In genomic region chr5:115815693-115816225, GRCh38 we compare ENCODE assay signal across 8 cellular contexts. TPM values are rescaled to one million over a fixed set of nuclear protein-coding genes. Genes with fewer than 3 reads are reported as not detected.
DNase-seq lines count a peak whose midpoint lies in the region; ATAC-seq, FAIRE-seq and TF ChIP-seq lines count a peak whose summit lies in the region.

No MANE protein-coding gene starts in this region.

- ATAC-seq in HG03045 (IDR thresholded peaks at IDR 0.05; ENCODE audit: unreplicated experiment): no peak

- peaks cover 11 to 16% (median 13%) of the 10 kb centered on the region in 3 donors for H3K4me1 Mint-ChIP-seq in IgD-negative memory B cell
- peaks cover 29% of the 10 kb centered on the region for H3K4me1 Mint-ChIP-seq in mesothelial cell of epicardium

- peaks cover 18% of the 10 kb centered on the region for H3K4me1 ChIP-seq in vagina

- H3K36me3 ChIP-seq in BJ (ENCODE audit: control insufficient read depth, insufficient read depth, low read length): no peaks in the 10 kb centered on the region
- H3K36me3 ChIP-seq in vagina: no peaks in the 10 kb centered on the region

- H3K4me3 Mint-ChIP-seq in IgD-negative memory B cell (peak overlapping the region; percentile 73 to 86 (median 84)), mesothelial cell of epicardium (peak overlapping the region; percentile 93)

- H3K4me3 ChIP-seq in BJ (ENCODE audit: low read depth, low read length) (peak overlapping the region; percentile 46), dorsolateral prefrontal cortex (peak overlapping the region; percentile 48 to 87 (median 72)), vagina (peak overlapping the region; percentile 49 to 57)

- POLR2A ChIA-PET in BJ (lab: Charles Lee): no interaction called here

- peaks cover 9% of the 10 kb centered on the region for H3K27me3 ChIP-seq in BJ (ENCODE audit: control insufficient read depth, insufficient read depth, low read length)
- H3K27me3 ChIP-seq in dorsolateral prefrontal cortex: peaks cover 0 to 19% (median 0%) of the 10 kb centered on the region in 45 donors
- no peaks in the 10 kb centered on the region for H3K27me3 ChIP-seq in vagina

- no peak for FAIRE-seq in RCC 7860 (lab: Jason Lieb, UNC)

- H3K27ac Mint-ChIP-seq in IgD-negative memory B cell (no peak overlapping the region), mesothelial cell of epicardium (peak overlapping the region; percentile 93)

- H3K9me3 Mint-ChIP-seq in IgD-negative memory B cell (peaks cover 0 to 2% (median 0%) of the 10 kb centered on the region in 3 donors), mesothelial cell of epicardium (no peaks in the 10 kb centered on the region)

- no peaks in the 10 kb centered on the region for H3K36me3 Mint-ChIP-seq in IgD-negative memory B cell
- H3K36me3 Mint-ChIP-seq in mesothelial cell of epicardium: no peaks in the 10 kb centered on the region

- H3K9me3 ChIP-seq in vagina: no peaks in the 10 kb centered on the region

- H3K27ac ChIP-seq in dorsolateral prefrontal cortex: peak overlapping the region in 56 of 59 donors; percentile 32 to 98 (median 90)
- peak overlapping the region; percentile 66 for H3K27ac ChIP-seq in vagina

- TF ChIP-seq POLR2A in vagina (IDR thresholded peaks at IDR 0.05): no peak

- H3K27me3 Mint-ChIP-seq in IgD-negative memory B cell (peaks cover 40% of the 10 kb centered on the region), mesothelial cell of epicardium (ENCODE audit: low read depth) (peaks cover 28% of the 10 kb centered on the region)

- DNase-seq in BJ (ENCODE audit: low read depth) (no peak), dorsolateral prefrontal cortex (peak in 5 of 10 donors; percentile 31 to 47 (median 38)), mesothelial cell of epicardium (ENCODE audit: low spot score in 2 of 2, unreplicated experiment in 2 of 2) (peak in 1 of 2 experiments; percentile 40), vagina (ENCODE audit: extremely low spot score in 2 of 2) (no peak), NCI-H2029 treated with DMSO at 0.1 percent for 48 hours (lab: John Stamatoyannopoulos, UW) (no peak), RCC 7860 (ENCODE audit: low spot score) (no peak)

- CTCF ChIA-PET in BJ (lab: Yijun Ruan, JAX): interaction anchor here (1.1 to 1.4 kb wide), 2 partner anchors 15 to 17 kb away, joined by 3 read pairs; no protein-coding TSS in a partner anchor

- TF ChIP-seq CTCF in BJ (IDR thresholded peaks at IDR 0.05; ENCODE audit: insufficient read depth, low read depth, low read length): no peak
- TF ChIP-seq CTCF in dorsolateral prefrontal cortex (IDR thresholded peaks at IDR 0.05 in 54 of 56, conservative IDR thresholded peaks at IDR 0.05 in 2 of 56; ENCODE audit: low read depth in 1 of 56, partially characterized antibody in 56 of 56): peak in 2 of 56 donors; percentile 0 to 12
- TF ChIP-seq CTCF in mesothelial cell of epicardium (IDR thresholded peaks at IDR 0.05; ENCODE audit: unreplicated experiment): no peak
- TF ChIP-seq CTCF in vagina (IDR thresholded peaks at IDR 0.05): no peak

- intact Hi-C loops in dorsolateral prefrontal cortex (cut with DNase I): loop anchor here in 1 of 2 donors (5.0 kb wide), 1 partner anchor 188 kb away; the partner anchor contains the start of gene TMED7
- intact Hi-C loops in vagina (cut with DNase I): no loop called here

RNA-seq across cellular contexts. Expression of gene CDO1, which starts 0.7 kb away (rescaled TPM):
- 1.8 and 2.0 TPM in 2 replicates for polyA plus RNA-seq in BJ (2011; rRNA removed)
- 1.4 and 1.8 TPM in 2 replicates for polyA minus RNA-seq in BJ (2011; rRNA and poly(A)+ RNA removed)
- polyA plus RNA-seq in IgD-negative memory B cell: not detected
- 10 to 100 TPM; 16.9 to 60.2 (median 36.8) TPM for total RNA-seq in dorsolateral prefrontal cortex
- total RNA-seq in mesothelial cell of epicardium: 9.9 to 13.1 TPM (median 11.8 TPM) in 3 replicates
- total RNA-seq in vagina: 16.0 TPM

RNA-seq across cellular contexts. Expression of gene ATG12, which starts 25.6 kb away (rescaled TPM):
- polyA plus RNA-seq in BJ (2011; rRNA removed): 34.6 and 71.1 TPM in 2 replicates
- 16.0 and 16.9 TPM in 2 replicates for polyA minus RNA-seq in BJ (2011; rRNA and poly(A)+ RNA removed)
- polyA plus RNA-seq in IgD-negative memory B cell: 112 TPM
- 10 to 100 TPM; 38.8 to 69.4 (median 50.4) TPM for total RNA-seq in dorsolateral prefrontal cortex
- total RNA-seq in mesothelial cell of epicardium: 40.2 to 46.7 TPM (median 43.0 TPM) in 3 replicates
- 50.6 TPM for total RNA-seq in vagina

RNA-seq across cellular contexts. Expression of gene AP3S1, which starts 26.0 kb away (rescaled TPM):
- polyA plus RNA-seq in BJ (2011; rRNA removed) (27.6 and 77.0 TPM in 2 replicates), IgD-negative memory B cell (87.5 TPM)
- polyA minus RNA-seq in BJ (2011; rRNA and poly(A)+ RNA removed): 10.7 and 11.1 TPM in 2 replicates
- total RNA-seq in dorsolateral prefrontal cortex (100 to 1,000 TPM in 54 of 120 experiments, 10 to 100 TPM in 66; 50.0 to 149 (median 97.8) TPM), mesothelial cell of epicardium (52.1 to 56.0 TPM (median 52.3 TPM) in 3 replicates), vagina (36.8 TPM)
